ENCODE assay signal across 8 cellular contexts in the genomic region with DNA sequence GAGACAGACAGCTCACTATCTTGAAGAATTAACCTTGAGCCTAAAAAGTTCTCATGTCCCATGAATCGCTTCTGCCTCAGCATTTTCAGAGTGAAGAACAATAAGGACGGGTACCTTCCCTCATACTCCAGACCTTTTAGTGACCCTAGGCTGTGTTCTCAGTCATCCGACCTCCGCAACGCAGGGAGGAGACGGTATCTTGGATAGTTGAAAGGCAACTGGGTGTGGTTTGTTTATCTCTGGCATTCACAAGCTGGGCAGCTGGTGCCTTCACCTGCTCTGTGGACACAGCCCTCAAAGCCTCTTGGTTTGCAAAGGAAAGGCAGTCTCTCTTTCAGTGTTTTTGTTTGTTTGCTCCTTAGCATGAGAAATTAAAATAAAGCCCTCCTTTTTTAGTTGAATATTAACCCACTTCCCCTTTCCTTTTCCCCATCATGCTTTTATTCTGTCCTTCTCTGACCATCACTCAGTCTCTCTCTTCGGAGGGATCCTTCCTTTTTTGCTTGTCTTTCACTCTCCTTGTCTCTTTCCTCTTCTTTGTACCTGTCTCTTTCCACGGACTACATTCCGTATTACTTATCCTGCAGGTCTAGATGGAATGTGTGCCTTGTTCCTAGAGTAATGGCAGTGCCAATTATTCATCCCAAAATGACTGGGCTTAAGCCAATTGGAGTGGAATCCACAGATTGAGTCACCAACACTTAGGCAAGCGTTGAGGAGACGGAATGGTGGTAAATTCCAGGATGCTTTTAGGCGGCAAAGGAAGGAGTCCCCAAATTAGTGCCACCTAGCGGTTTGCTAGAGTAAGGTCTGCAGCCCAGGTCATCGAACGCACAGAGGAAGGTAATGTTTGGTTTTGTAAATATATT. TPM values are rescaled to one million over a fixed set of nuclear protein-coding genes. Genes with fewer than 3 reads are reported as not detected.
DNase-seq lines count a peak whose midpoint lies in the region; FAIRE-seq and TF ChIP-seq lines count a peak whose summit lies in the region.

No MANE protein-coding gene starts in this region.

- no peak overlapping the region for H3K4me3 ChIP-seq in neural cell (ENCODE audit: low read length)

- H3K9ac ChIP-seq in neural cell (ENCODE audit: low read length), result no peak overlapping the region

- no peaks in the 10 kb centered on the region for H4K20me1 ChIP-seq in neural cell (ENCODE audit: insufficient read depth)

- TF ChIP-seq CTCF in neural cell (IDR thresholded peaks at IDR 0.05; ENCODE audit: poor library complexity, severe bottlenecking), result peak; percentile 44

- H3F3A ChIP-seq in neural cell (ENCODE audit: insufficient read depth, low read length, poor library complexity, severe bottlenecking), result no peaks in the 10 kb centered on the region

- H3K9me3 ChIP-seq in neural cell (ENCODE audit: low read length), result peaks cover 4% of the 10 kb centered on the region

- TF ChIP-seq EP300 in neural cell (conservative IDR thresholded peaks at IDR 0.05; ENCODE audit: poor library complexity, severe bottlenecking), result no peak

- H3K9me2 ChIP-seq in neural cell (ENCODE audit: insufficient read depth, low read length), result no peaks in the 10 kb centered on the region

- H3K36me3 ChIP-seq in neural cell (ENCODE audit: insufficient read depth, low read length), result no peaks in the 10 kb centered on the region

- H3K27ac ChIP-seq in neural cell (ENCODE audit: low read length), result no peak overlapping the region

- no peak for TF ChIP-seq POLR2A in GM12892 (IDR thresholded peaks at IDR 0.05; ENCODE audit: low read depth, low read length)

- no peak overlapping the region for H3K4me2 ChIP-seq in neural cell (ENCODE audit: low read length)

- FAIRE-seq in GM12892 (lab: Jason Lieb, UNC), result peak; percentile 56

- H3K79me2 ChIP-seq in neural cell (replicated peaks; ENCODE audit: insufficient read depth, low read length), result no peaks in the 10 kb centered on the region

- DNase-seq in GM12892 (ENCODE audit: insufficient read length) (no peak), NCI-H345 (lab: John Stamatoyannopoulos, UW) (peak; percentile 76), dermis blood vessel endothelial cell (peak; percentile 42), medulla oblongata (ENCODE audit: extremely low spot score) (no peak), mesenteric fat pad (ENCODE audit: low spot score) (no peak), ureter (ENCODE audit: low spot score) (no peak)
- no peak for DNase-seq in effector CD8-positive, alpha-beta T cell (lab: John Stamatoyannopoulos, UW)

- H2AFZ ChIP-seq in neural cell (ENCODE audit: low read depth, low read length), result no peak overlapping the region

- no peak for TF ChIP-seq RAD21 in neural cell (conservative IDR thresholded peaks at IDR 0.05)

- no peaks in the 10 kb centered on the region for H3K27me3 ChIP-seq in neural cell (ENCODE audit: insufficient read depth, low read depth, low read length)

TF ChIP-seq in neural cell, 6 proteins besides CTCF, POLR2A, EP300 and RAD21:
- TF ChIP-seq EZH2 (IDR thresholded peaks at IDR 0.05; ENCODE audit: borderline replicate concordance, insufficient read depth, low read length, poor library complexity, severe bottlenecking), result no peak
- TF ChIP-seq REST (IDR thresholded peaks at IDR 0.05; ENCODE audit: borderline replicate concordance), result no peak
- no peak for TF ChIP-seq MXI1 (conservative IDR thresholded peaks at IDR 0.05; ENCODE audit: poor library complexity, severe bottlenecking)
- TF ChIP-seq POLR2AphosphoS5 (IDR thresholded peaks at IDR 0.05), result no peak
- no peak for TF ChIP-seq TAF1 (IDR thresholded peaks at IDR 0.05; ENCODE audit: low read depth)
- TF ChIP-seq SMC3 (conservative IDR thresholded peaks at IDR 0.05; ENCODE audit: poor library complexity), result no peak

RNA-seq across cellular contexts. Expression of gene PRR15, which starts 45.8 kb away (rescaled TPM):
- not detected for polyA plus RNA-seq in GM12892 (2012; ENCODE audit: missing spikeins)
- total RNA-seq in dermis blood vessel endothelial cell (0.17 and 0.19 TPM in 2 replicates), mesenteric fat pad (3.1 TPM), ureter (21.9 TPM)
- not detected in 2 replicates for polyA plus RNA-seq in neural cell
- polyA minus RNA-seq in neural cell, result not detected in 2 replicates

Comparison
In these comparisons a context has a peak if more than half of its experiments do, and no peak if none do; other contexts are left out.
1. DNase-seq: peak in NCI-H345 (single experiment) and dermis blood vessel endothelial cell (single experiment); none in GM12892 (single experiment), medulla oblongata (single experiment), effector CD8-positive, alpha-beta T cell (single experiment), mesenteric fat pad (single experiment) and ureter (single experiment).